17 cellular contexts compared by ENCODE assay signal in genomic region chr5:42547894-42548293, GRCh38.
"Had no signal": no experiment of that assay in that cellular context is flagged by ENCODE, and none has a peak within 500 bp of the region (broad histone marks: within the 10 kb centered on the region; RNA-seq: fewer than 3 reads in every experiment).

No MANE protein-coding gene starts in this region.

- H3K4me1 ChIP-seq: left lung had no signal

- H3K4me3 ChIP-seq: esophagus muscularis mucosa, left lung, sigmoid colon, skin epidermis, thoracic aorta, transverse colon had no signal

- ATAC-seq: naive thymus-derived CD4-positive, alpha-beta T cell; stimulated activated naive B cell treated with anti-CD40 and anti-IgM and Interleukin-4, amounts not matched to agents 10 μg/mL and 1 μg/mL and 100 μg/mL, for 72 hours; stimulated activated naive CD8-positive, alpha-beta T cell treated with anti-CD3 and anti-CD28 coated beads, Interleukin-15, amount 100 ng/mL, for 72 hours had no signal

- H3K27me3 ChIP-seq: esophagus muscularis mucosa, left lung, neutrophil, sigmoid colon, transverse colon had no signal

- DNase-seq: effector memory CD4-positive, alpha-beta T cell; head of caudate nucleus; hippocampal formation; left lung; naive thymus-derived CD4-positive, alpha-beta T cell; posterior cingulate gyrus; sigmoid colon; stimulated activated CD4-positive, alpha-beta T cell treated with anti-CD3 and anti-CD28 coated beads, Interleukin-2, amount 100 ng/mL, for 24 hours; stimulated activated CD4-positive, alpha-beta T cell treated with anti-CD3 and anti-CD28 coated beads, Interleukin-4, amount 100 ng/mL, for 4 hours; stimulated activated naive B cell treated with anti-CD40 and anti-IgM and Interleukin-4, amounts not matched to agents 10 μg/mL and 1 μg/mL and 100 μg/mL, for 72 hours; stimulated activated naive CD8-positive, alpha-beta T cell treated with anti-CD3 and anti-CD28 coated beads, Interleukin-15, amount 100 ng/mL, for 72 hours; substantia nigra; transverse colon had no signal

- H3K27ac ChIP-seq: esophagus muscularis mucosa, left lung, neutrophil, thoracic aorta had no signal

- H3K9me3 ChIP-seq: esophagus muscularis mucosa, left lung, neutrophil, sigmoid colon, thoracic aorta, transverse colon had no signal

- H3K36me3 ChIP-seq: esophagus muscularis mucosa, left lung, neutrophil, sigmoid colon, thoracic aorta, transverse colon had no signal
